Comparison of ENCODE assay signal across 12 cellular contexts in the genomic region with DNA sequence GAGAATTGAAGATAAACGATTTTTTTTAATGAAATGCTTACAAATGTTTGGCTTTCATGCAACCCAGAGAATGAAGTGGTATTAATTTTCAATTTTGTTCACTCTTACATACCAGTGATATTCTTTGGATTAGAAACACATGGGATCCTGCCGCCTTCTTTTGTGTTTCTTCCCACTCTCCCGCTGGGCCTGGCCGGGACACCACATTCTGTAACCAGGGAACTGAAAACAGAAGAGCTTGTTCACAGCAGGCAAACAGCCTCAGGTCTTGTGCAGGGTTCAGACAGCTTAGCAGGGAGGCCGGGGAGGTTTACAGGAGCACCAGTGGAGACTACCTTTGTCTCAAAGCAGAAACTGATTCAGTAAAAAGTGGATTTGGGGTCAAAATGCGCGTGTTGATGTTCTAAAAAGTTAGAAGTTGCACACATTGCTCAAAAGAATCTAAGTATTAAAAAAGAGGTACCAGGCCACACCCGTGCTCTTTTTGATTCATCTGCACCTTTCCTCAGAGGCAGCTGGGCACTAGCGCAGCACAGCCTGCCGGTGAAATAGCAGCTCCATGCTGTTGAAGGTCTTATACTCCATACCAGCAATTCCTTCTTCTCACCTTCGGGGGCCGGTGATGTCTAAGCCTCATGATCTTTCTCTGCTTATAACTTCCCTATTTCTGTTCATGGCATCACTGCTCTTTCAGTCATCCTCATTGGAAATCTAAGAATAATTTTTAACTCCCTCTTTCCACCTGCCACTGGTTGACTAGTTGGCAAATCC.
DNase-seq lines count a peak whose midpoint lies in the region; ATAC-seq, FAIRE-seq and TF ChIP-seq lines count a peak whose summit lies in the region.
"Had no signal": no experiment of that assay in that cellular context is flagged by ENCODE, and none has a peak within 500 bp of the region (broad histone marks: within the 10 kb centered on the region; RNA-seq: fewer than 3 reads in every experiment).

No MANE protein-coding gene starts in this region.

- no peak for TF ChIP-seq POLR2A in GM12891 (IDR thresholded peaks at IDR 0.05; ENCODE audit: low read depth, low read length)

- H3K4me1 ChIP-seq in naive thymus-derived CD4-positive, alpha-beta T cell (ENCODE audit: control insufficient read depth in 2 of 2, insufficient read depth in 2 of 2, low read length in 2 of 2) = no peaks in the 10 kb centered on the region
- no peaks in the 10 kb centered on the region for H3K4me1 ChIP-seq in kidney (ENCODE audit: control insufficient read depth in 1 of 2, insufficient read depth in 1 of 2, low read depth in 1 of 2, low read length in 2 of 2)
- H3K4me1 ChIP-seq: upper lobe of left lung had no signal

- peaks cover 0 to 10% (median 0%) of the 10 kb centered on the region in 7 donors for H3K4me1 Mint-ChIP-seq in naive thymus-derived CD4-positive, alpha-beta T cell
- H3K4me1 Mint-ChIP-seq: activated CD4-positive, alpha-beta memory T cell treated with anti-CD3 and anti-CD28 coated beads, Interleukin-2, amount 10 ng/mL, durations not matched to agents 7 days and 5 days had no signal

- no peaks in the 10 kb centered on the region for H3K27me3 ChIP-seq in BJ (ENCODE audit: control insufficient read depth, insufficient read depth, low read length)
- no peaks in the 10 kb centered on the region for H3K27me3 ChIP-seq in naive thymus-derived CD4-positive, alpha-beta T cell (ENCODE audit: control insufficient read depth in 2 of 2, insufficient read depth in 2 of 2, low read length in 2 of 2)
- H3K27me3 ChIP-seq: upper lobe of left lung had no signal

- ATAC-seq in naive thymus-derived CD4-positive, alpha-beta T cell = no peak

- peaks cover 0 to 39% (median 16%) of the 10 kb centered on the region in 5 donors for H3K36me3 Mint-ChIP-seq in naive thymus-derived CD4-positive, alpha-beta T cell

- DNase-seq in BJ (ENCODE audit: low read depth) = peak; percentile 66
- DNase-seq in NCI-H146 treated with DMSO at 0.1 percent for 48 hours (lab: John Stamatoyannopoulos, UW; ENCODE audit: unreplicated experiment) = peak; percentile 14
- DNase-seq in choroid plexus epithelial cell (ENCODE audit: low read depth) = peak; percentile 86
- no peak for DNase-seq in naive thymus-derived CD4-positive, alpha-beta T cell
- no peak for DNase-seq in NCI-H226
- no peak for DNase-seq in kidney
- no peak for DNase-seq in urothelium cell line (ENCODE audit: low spot score)
- no peak for DNase-seq in GM12891 (ENCODE audit: insufficient read length, low spot score)
- DNase-seq: activated CD4-positive, alpha-beta memory T cell treated with anti-CD3 and anti-CD28 coated beads, Interleukin-2, amount 10 ng/mL, durations not matched to agents 7 days and 5 days; DMS79; upper lobe of left lung had no signal

- H3K9me3 ChIP-seq in naive thymus-derived CD4-positive, alpha-beta T cell (ENCODE audit: control insufficient read depth in 2 of 3, low read length in 3 of 3) = no peaks in the 10 kb centered on the region
- H3K9me3 ChIP-seq in kidney (ENCODE audit: control insufficient read depth in 1 of 2, low read length in 2 of 2) = no peaks in the 10 kb centered on the region
- H3K9me3 ChIP-seq: upper lobe of left lung had no signal

- no peak overlapping the region for H3K4me3 Mint-ChIP-seq in naive thymus-derived CD4-positive, alpha-beta T cell
- H3K4me3 Mint-ChIP-seq: activated CD4-positive, alpha-beta memory T cell treated with anti-CD3 and anti-CD28 coated beads, Interleukin-2, amount 10 ng/mL, durations not matched to agents 7 days and 5 days had no signal

- no peak overlapping the region for H3K9ac ChIP-seq in kidney (ENCODE audit: low read length in 2 of 2)

- H3K36me3 ChIP-seq in BJ (ENCODE audit: control insufficient read depth, insufficient read depth, low read length) = peaks cover 17% of the 10 kb centered on the region
- peaks cover 0 to 38% (median 9%) of the 10 kb centered on the region in 3 experiments for H3K36me3 ChIP-seq in naive thymus-derived CD4-positive, alpha-beta T cell (ENCODE audit: control insufficient read depth in 2 of 3, insufficient read depth in 3 of 3, low read length in 3 of 3)
- H3K36me3 ChIP-seq in kidney (ENCODE audit: control insufficient read depth in 1 of 2, insufficient read depth in 2 of 2, low read length in 2 of 2) = peaks cover 41 to 60% of the 10 kb centered on the region in 2 donors

- no peak overlapping the region for H3K27ac ChIP-seq in naive thymus-derived CD4-positive, alpha-beta T cell (ENCODE audit: low read depth, low read length)
- H3K27ac ChIP-seq in kidney (ENCODE audit: low read depth in 2 of 2, low read length in 2 of 2) = no peak overlapping the region
- H3K27ac ChIP-seq: upper lobe of left lung had no signal

- TF ChIP-seq CTCF in BJ (IDR thresholded peaks at IDR 0.05; ENCODE audit: insufficient read depth, low read depth, low read length) = peak; percentile 22; the same call in 1 of the 2 replicates
- peak; percentile 54 for TF ChIP-seq CTCF in choroid plexus epithelial cell (conservative IDR thresholded peaks at IDR 0.05; ENCODE audit: low read depth, low read length)
- TF ChIP-seq CTCF in kidney (IDR thresholded peaks at IDR 0.05; ENCODE audit: borderline replicate concordance, extremely low read depth, insufficient read depth) = no peak

- CTCF ChIA-PET in BJ (lab: Yijun Ruan, JAX) = interaction anchor here (0.9 to 3.3 kb wide), 9 partner anchors 10 to 136 kb away, joined by 3 to 21 read pairs (median 4); a partner anchor contains a TSS
- CTCF ChIA-PET in naive thymus-derived CD4-positive, alpha-beta T cell (lab: Charles Lee) = interaction anchor here (0.9 to 1.9 kb wide), 4 partner anchors 10 to 136 kb away, joined by 3 to 7 read pairs (median 5); no protein-coding TSS in a partner anchor

- H3K4me3 ChIP-seq in BJ (ENCODE audit: low read depth, low read length) = no peak overlapping the region
- H3K4me3 ChIP-seq in choroid plexus epithelial cell (ENCODE audit: low read depth, low read length) = no peak overlapping the region
- no peak overlapping the region for H3K4me3 ChIP-seq in naive thymus-derived CD4-positive, alpha-beta T cell (ENCODE audit: low read length)
- no peak overlapping the region for H3K4me3 ChIP-seq in kidney (ENCODE audit: low read length in 2 of 2)
- H3K4me3 ChIP-seq: upper lobe of left lung had no signal

- POLR2A ChIA-PET in BJ (lab: Charles Lee) = interaction anchor here (0.5 kb wide), 1 partner anchor 79 kb away, joined by 4 read pairs; no protein-coding TSS in a partner anchor
- POLR2A ChIA-PET in naive thymus-derived CD4-positive, alpha-beta T cell (lab: Charles Lee) = interaction anchor here (0.6 kb wide), 1 partner anchor 65 kb away, joined by 3 read pairs; no protein-coding TSS in a partner anchor

- no peaks in the 10 kb centered on the region for H3K27me3 Mint-ChIP-seq in naive thymus-derived CD4-positive, alpha-beta T cell
- H3K27me3 Mint-ChIP-seq: activated CD4-positive, alpha-beta memory T cell treated with anti-CD3 and anti-CD28 coated beads, Interleukin-2, amount 10 ng/mL, durations not matched to agents 7 days and 5 days had no signal

- intact Hi-C loops in naive thymus-derived CD4-positive, alpha-beta T cell (cut with micrococcal nuclease) = loop anchor here (2.0 to 5.0 kb wide), 2 partner anchors 16 to 38 kb away; no protein-coding TSS in a partner anchor
- intact Hi-C loops in kidney (cut with DNase I) = no loop called here

- no peaks in the 10 kb centered on the region for H3K9me3 Mint-ChIP-seq in naive thymus-derived CD4-positive, alpha-beta T cell
- H3K9me3 Mint-ChIP-seq: activated CD4-positive, alpha-beta memory T cell treated with anti-CD3 and anti-CD28 coated beads, Interleukin-2, amount 10 ng/mL, durations not matched to agents 7 days and 5 days had no signal

- H3K27ac Mint-ChIP-seq in naive thymus-derived CD4-positive, alpha-beta T cell = peak overlapping the region in 7 of 9 donors; percentile 2 to 91 (median 38)
- H3K27ac Mint-ChIP-seq: activated CD4-positive, alpha-beta memory T cell treated with anti-CD3 and anti-CD28 coated beads, Interleukin-2, amount 10 ng/mL, durations not matched to agents 7 days and 5 days had no signal

- no peak for FAIRE-seq in kidney (lab: Jason Lieb, UNC)
- FAIRE-seq in urothelium cell line (lab: Jason Lieb, UNC) = no peak
- no peak for FAIRE-seq in GM12891 (lab: Jason Lieb, UNC)
- FAIRE-seq: endothelial cell of umbilical vein had no signal

TF ChIP-seq in GM12891, 5 proteins besides CTCF, POLR2A, EP300 and RAD21:
- TF ChIP-seq PAX5 (IDR thresholded peaks at IDR 0.05; ENCODE audit: insufficient read depth, low read length, severe bottlenecking) (no peak), TAF1 (IDR thresholded peaks at IDR 0.05; ENCODE audit: low read depth, low read length) (no peak), SPI1 (IDR thresholded peaks at IDR 0.05; ENCODE audit: low read depth, low read length) (no peak), POLR2AphosphoS5 (IDR thresholded peaks at IDR 0.05; ENCODE audit: low read depth, low read length) (no peak), POU2F2 (IDR thresholded peaks at IDR 0.05; ENCODE audit: low read depth, low read length) (no peak)

Comparison
In these comparisons a context has a peak if more than half of its experiments do, and no peak if none do; other contexts are left out.
1. DNase-seq: peak in BJ (single experiment), NCI-H146 treated with DMSO at 0.1 percent for 48 hours (single experiment) and choroid plexus epithelial cell (single experiment); none in naive thymus-derived CD4-positive, alpha-beta T cell (0 of 9), NCI-H226 (single experiment), kidney (single experiment), urothelium cell line (single experiment) and GM12891 (single experiment).